Comparison of ENCODE assay signal across 8 cellular contexts in the genomic region with DNA sequence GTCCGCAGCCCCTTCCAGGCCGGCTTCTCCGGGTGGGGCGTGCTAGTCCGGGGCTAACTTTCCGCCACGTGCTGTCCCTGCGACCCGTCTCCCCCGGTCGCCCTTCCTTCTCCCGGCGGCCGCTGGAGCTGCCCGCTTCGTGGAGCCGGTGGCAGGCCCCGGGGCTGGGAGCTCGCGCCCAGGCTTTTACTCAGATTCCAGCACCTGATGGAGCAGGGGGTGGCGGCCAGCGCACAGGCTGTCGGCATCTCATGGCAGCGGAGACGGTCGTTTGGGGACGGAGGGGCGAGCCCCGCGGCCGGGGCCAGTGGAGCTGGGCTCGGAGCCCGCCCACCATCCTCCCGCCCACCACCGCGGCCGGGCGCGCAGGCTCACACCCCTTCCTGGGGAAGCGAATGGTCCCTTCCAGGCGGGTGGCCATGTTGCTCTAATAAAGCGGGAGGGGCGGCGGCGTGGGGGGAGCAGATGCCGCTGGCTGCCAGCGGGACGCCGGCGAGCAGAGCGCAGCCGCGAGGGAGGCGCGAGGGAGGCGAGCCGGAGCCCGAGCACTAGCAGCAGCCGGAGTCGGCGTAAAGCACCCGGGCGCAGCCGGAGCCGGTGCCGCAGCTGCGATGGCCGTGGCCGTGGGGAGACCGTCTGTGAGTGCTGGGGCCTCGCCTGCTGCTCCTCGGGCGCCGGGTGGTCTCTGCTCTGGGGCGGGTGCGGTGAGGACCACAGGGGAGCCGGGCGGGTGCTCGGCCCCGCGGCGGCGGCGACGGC. TPM values are rescaled to one million over a fixed set of nuclear protein-coding genes. Genes with fewer than 3 reads are reported as not detected.
DNase-seq lines count a peak whose midpoint lies in the region; ATAC-seq and TF ChIP-seq lines count a peak whose summit lies in the region.

SEPTIN11 (plus strand) TSS at position 460 of the 759 bp plus-strand sequence; CDS start at position 612, 152 bp downstream.

- no peaks in the 10 kb centered on the region for H3K36me3 ChIP-seq in thoracic aorta

- TF ChIP-seq CTCF in GM10266 (IDR thresholded peaks at IDR 0.05; ENCODE audit: control insufficient read depth, insufficient read depth, low read depth, missing control alignments) (no peak), osteocyte (IDR thresholded peaks at IDR 0.05) (no peak), thoracic aorta (IDR thresholded peaks at IDR 0.05) (no peak)

- no peaks in the 10 kb centered on the region for H3K9me3 Mint-ChIP-seq in activated naive CD8-positive, alpha-beta T cell (ENCODE audit: low read depth)
- H3K9me3 Mint-ChIP-seq in osteocyte (ENCODE audit: unreplicated experiment) = no peaks in the 10 kb centered on the region

- H3K4me3 Mint-ChIP-seq in activated naive CD8-positive, alpha-beta T cell = peak within 1 kb of the TSS; percentile 84
- H3K4me3 Mint-ChIP-seq in osteocyte (ENCODE audit: unreplicated experiment) = peak within 1 kb of the TSS; percentile 89

- no peaks in the 10 kb centered on the region for H3K36me3 Mint-ChIP-seq in activated naive CD8-positive, alpha-beta T cell
- peaks cover 20% of the 10 kb centered on the region for H3K36me3 Mint-ChIP-seq in osteocyte (ENCODE audit: unreplicated experiment)

- H3K4me3 ChIP-seq in thoracic aorta = peak within 1 kb of the TSS; percentile 80

- H3K27me3 ChIP-seq in thoracic aorta (replicated peaks; ENCODE audit: insufficient read depth) = no peaks in the 10 kb centered on the region

- peaks cover 26% of the 10 kb centered on the region for H3K4me1 Mint-ChIP-seq in activated naive CD8-positive, alpha-beta T cell (ENCODE audit: low read depth)
- peaks cover 61% of the 10 kb centered on the region for H3K4me1 Mint-ChIP-seq in osteocyte (ENCODE audit: unreplicated experiment)

- ATAC-seq in HG02610 (IDR thresholded peaks at IDR 0.05; ENCODE audit: unreplicated experiment) (peak; percentile 73), thoracic aorta (ENCODE audit: insufficient number of reproducible peaks, low FRiP score, low read depth) (peak; percentile 77)

- DNase-seq in GM10266 (ENCODE audit: extremely low spot score) (peak; percentile 96), NCI-H1092 (lab: John Stamatoyannopoulos, UW) (peak; percentile 91), SKM-1 (lab: John Stamatoyannopoulos, UW; ENCODE audit: unreplicated experiment) (peak; percentile 44), glomerular visceral epithelial cell (ENCODE audit: extremely low spot score) (peak; percentile 95), osteocyte (ENCODE audit: extremely low spot score, unreplicated experiment) (peak; percentile 98), thoracic aorta (ENCODE audit: low spot score) (peak; percentile 85)

- H3K4me1 ChIP-seq in thoracic aorta (ENCODE audit: control insufficient read depth in 1 of 2, low read depth in 2 of 2) = peaks cover 7 to 40% of the 10 kb centered on the region in 2 donors

- no peaks in the 10 kb centered on the region for H3K27me3 Mint-ChIP-seq in activated naive CD8-positive, alpha-beta T cell
- H3K27me3 Mint-ChIP-seq in osteocyte (ENCODE audit: unreplicated experiment) = no peaks in the 10 kb centered on the region

- H3K27ac Mint-ChIP-seq in activated naive CD8-positive, alpha-beta T cell = peak within 1 kb of the TSS; percentile 73
- H3K27ac Mint-ChIP-seq in osteocyte (ENCODE audit: unreplicated experiment) = peak within 1 kb of the TSS; percentile 97

- peak within 1 kb of the TSS; percentile 92 to 95 for H3K27ac ChIP-seq in thoracic aorta

- H3K9me3 ChIP-seq in thoracic aorta = no peaks in the 10 kb centered on the region

RNA-seq across cellular contexts. Expression of gene SEPTIN11, which starts in this region (rescaled TPM):
- total RNA-seq in osteocyte (460 and 476 TPM in 2 replicates), thoracic aorta (100 to 1,000 TPM; 142 to 156 TPM)

Comparison
In these comparisons a context has a peak if more than half of its experiments do, and no peak if none do; other contexts are left out.
1. Peak in every context shown above with its lines: DNase-seq, ATAC-seq, H3K4me3 ChIP-seq and H3K27ac ChIP-seq.
2. DNase-seq: peak in every context shown above with its lines; median percentile 98 in osteocyte; 96 in GM10266; 95 in glomerular visceral epithelial cell; 91 in NCI-H1092; 85 in thoracic aorta; 44 in SKM-1.